In the genomic region with DNA sequence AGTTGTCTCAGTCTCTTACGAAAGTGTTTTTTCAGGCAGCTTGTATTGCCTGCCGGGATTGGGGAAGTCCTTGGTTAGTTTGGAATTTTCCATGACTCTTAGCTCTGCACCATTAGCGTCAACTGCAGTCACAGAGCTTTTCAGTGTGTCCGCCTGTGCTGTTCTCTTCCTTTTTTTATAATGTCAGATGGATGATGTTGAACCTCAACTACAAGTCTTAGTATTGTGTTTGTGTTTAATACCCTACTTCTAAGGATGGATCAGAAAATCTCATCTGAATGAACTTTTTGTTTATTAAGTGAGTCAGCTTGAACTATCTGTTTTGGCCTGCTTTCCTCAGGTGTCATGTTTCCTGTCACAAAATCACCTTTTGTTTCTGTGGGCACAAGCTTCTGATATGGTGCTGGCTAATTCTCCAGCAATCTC, we compare ENCODE assay signal across 8 cellular contexts. TPM values are rescaled to one million over a fixed set of nuclear protein-coding genes. Genes with fewer than 3 reads are reported as not detected.
DNase-seq lines count a peak whose midpoint lies in the region; ATAC-seq and TF ChIP-seq lines count a peak whose summit lies in the region.

No MANE protein-coding gene starts in this region.

- no peaks in the 10 kb centered on the region for H3K36me3 ChIP-seq in cardiac muscle cell

- peak overlapping the region; percentile 80 for H3K27ac ChIP-seq in cardiac muscle cell

- H3K27me3 Mint-ChIP-seq in HFFc6 (ENCODE audit: insufficient read depth), result no peaks in the 10 kb centered on the region; the same call in none of the 2 replicates
- H3K27me3 Mint-ChIP-seq in activated T-helper 1 cell treated with anti-CD3 and anti-CD28 coated beads, Interleukin-12 subunit alpha, Interleukin-12 subunit beta, Interleukin-2, Interleukin-4 antibody, amounts not matched to agents 30 ng/mL and 10 ng/mL and 1 ng/mL, durations not matched to agents 14 hours and 24 hours and 36 hours (ENCODE audit: insufficient read depth), result no peaks in the 10 kb centered on the region

- no peaks in the 10 kb centered on the region for H3K9me3 ChIP-seq in cardiac muscle cell (ENCODE audit: low read depth)

- peaks cover 24% of the 10 kb centered on the region for H3K4me1 ChIP-seq in cardiac muscle cell (ENCODE audit: low read depth)

- no peaks in the 10 kb centered on the region for H3K9me3 Mint-ChIP-seq in HFFc6
- H3K9me3 Mint-ChIP-seq in activated T-helper 1 cell treated with anti-CD3 and anti-CD28 coated beads, Interleukin-12 subunit alpha, Interleukin-12 subunit beta, Interleukin-2, Interleukin-4 antibody, amounts not matched to agents 30 ng/mL and 10 ng/mL and 1 ng/mL, durations not matched to agents 14 hours and 24 hours and 36 hours, result no peaks in the 10 kb centered on the region

- H3K27ac Mint-ChIP-seq in HFFc6, result peak overlapping the region; percentile 66
- peak overlapping the region; percentile 49 for H3K27ac Mint-ChIP-seq in activated T-helper 1 cell treated with anti-CD3 and anti-CD28 coated beads, Interleukin-12 subunit alpha, Interleukin-12 subunit beta, Interleukin-2, Interleukin-4 antibody, amounts not matched to agents 30 ng/mL and 10 ng/mL and 1 ng/mL, durations not matched to agents 14 hours and 24 hours and 36 hours

- ATAC-seq in sciatic nerve (peak; percentile 93), GM19023 (IDR thresholded peaks at IDR 0.05; ENCODE audit: unreplicated experiment) (no peak), HG03520 (IDR thresholded peaks at IDR 0.05; ENCODE audit: unreplicated experiment) (no peak)

- intact Hi-C loops in activated T-helper 1 cell treated with anti-CD3 and anti-CD28 coated beads, Interleukin-12 subunit alpha, Interleukin-12 subunit beta, Interleukin-2, Interleukin-4 antibody, amounts not matched to agents 30 ng/mL and 10 ng/mL and 1 ng/mL, durations not matched to agents 14 hours and 24 hours and 36 hours (cut with micrococcal nuclease), result no loop called here
- intact Hi-C loops in sciatic nerve (cut with DNase I), result no loop called here

- H3K27me3 ChIP-seq in cardiac muscle cell, result no peaks in the 10 kb centered on the region

- no peak overlapping the region for H3K4me3 ChIP-seq in cardiac muscle cell

- H3K4me1 Mint-ChIP-seq in HFFc6 (ENCODE audit: low read depth), result peaks cover 31% of the 10 kb centered on the region
- H3K4me1 Mint-ChIP-seq in activated T-helper 1 cell treated with anti-CD3 and anti-CD28 coated beads, Interleukin-12 subunit alpha, Interleukin-12 subunit beta, Interleukin-2, Interleukin-4 antibody, amounts not matched to agents 30 ng/mL and 10 ng/mL and 1 ng/mL, durations not matched to agents 14 hours and 24 hours and 36 hours (ENCODE audit: low read depth), result peaks cover 27% of the 10 kb centered on the region

- no peak overlapping the region for H3K4me3 Mint-ChIP-seq in HFFc6
- no peak overlapping the region for H3K4me3 Mint-ChIP-seq in activated T-helper 1 cell treated with anti-CD3 and anti-CD28 coated beads, Interleukin-12 subunit alpha, Interleukin-12 subunit beta, Interleukin-2, Interleukin-4 antibody, amounts not matched to agents 30 ng/mL and 10 ng/mL and 1 ng/mL, durations not matched to agents 14 hours and 24 hours and 36 hours

- TF ChIP-seq CTCF in HFFc6 (IDR thresholded peaks at IDR 0.05) (no peak), cardiac muscle cell (IDR thresholded peaks at IDR 0.05; ENCODE audit: low read depth, low read length) (no peak)

- DNase-seq in HFFc6, result peak; percentile 38
- no peak for DNase-seq in activated T-helper 1 cell treated with anti-CD3 and anti-CD28 coated beads, Interleukin-12 subunit alpha, Interleukin-12 subunit beta, Interleukin-2, Interleukin-4 antibody, amounts not matched to agents 30 ng/mL and 10 ng/mL and 1 ng/mL, durations not matched to agents 14 hours and 24 hours and 36 hours (ENCODE audit: low spot score)
- peak; percentile 64 to 88 for DNase-seq in cardiac muscle cell (ENCODE audit: low read depth in 1 of 2, low spot score in 1 of 2)
- peak; percentile 50 for DNase-seq in sciatic nerve (ENCODE audit: low spot score)
- DNase-seq in RKO (ENCODE audit: low spot score), result no peak
- no peak for DNase-seq in NCI-H1930 (lab: John Stamatoyannopoulos, UW)

- peaks cover 22% of the 10 kb centered on the region for H3K36me3 Mint-ChIP-seq in HFFc6 (ENCODE audit: low read depth)
- peaks cover 26% of the 10 kb centered on the region for H3K36me3 Mint-ChIP-seq in activated T-helper 1 cell treated with anti-CD3 and anti-CD28 coated beads, Interleukin-12 subunit alpha, Interleukin-12 subunit beta, Interleukin-2, Interleukin-4 antibody, amounts not matched to agents 30 ng/mL and 10 ng/mL and 1 ng/mL, durations not matched to agents 14 hours and 24 hours and 36 hours (ENCODE audit: low read depth)

RNA-seq across cellular contexts. Expression of a gene that starts 33.1 kb away (rescaled TPM):
- total RNA-seq in HFFc6 (2021; fragmentation: NEBNext Ultra II Directional; extraction: Animal tissue kit (Norgen Biotek cat#: 25700)), result 100 to 1,000 TPM; 462 to 606 (median 488) TPM
- 149 TPM in 2 replicates for total RNA-seq in activated T-helper 1 cell treated with anti-CD3 and anti-CD28 coated beads, Interleukin-12 subunit alpha, Interleukin-12 subunit beta, Interleukin-2, Interleukin-4 antibody, amounts not matched to agents 30 ng/mL and 10 ng/mL and 1 ng/mL, durations not matched to agents 14 hours and 24 hours and 36 hours
- 52.2 and 64.2 TPM in 2 replicates for total RNA-seq in cardiac muscle cell
- 224 and 301 TPM in 2 replicates for polyA plus RNA-seq in cardiac muscle cell
- total RNA-seq in sciatic nerve, result 141 TPM

RNA-seq across cellular contexts. Expression of a gene that starts 39.5 kb away (rescaled TPM):
- 10 to 100 TPM in 5 of 6 experiments, 1 to 10 TPM in 1; 8.7 to 15.3 (median 10.7) TPM for total RNA-seq in HFFc6 (2021; fragmentation: NEBNext Ultra II Directional; extraction: Animal tissue kit (Norgen Biotek cat#: 25700))
- total RNA-seq in activated T-helper 1 cell treated with anti-CD3 and anti-CD28 coated beads, Interleukin-12 subunit alpha, Interleukin-12 subunit beta, Interleukin-2, Interleukin-4 antibody, amounts not matched to agents 30 ng/mL and 10 ng/mL and 1 ng/mL, durations not matched to agents 14 hours and 24 hours and 36 hours, result 7.4 and 9.2 TPM in 2 replicates
- total RNA-seq in cardiac muscle cell (11.6 and 11.9 TPM in 2 replicates), sciatic nerve (56.6 TPM)
- polyA plus RNA-seq in cardiac muscle cell, result 5.8 and 18.0 TPM in 2 replicates

RNA-seq across cellular contexts. Expression of a gene that starts 57.4 kb away (rescaled TPM):
- total RNA-seq in HFFc6 (2021; fragmentation: NEBNext Ultra II Directional; extraction: Animal tissue kit (Norgen Biotek cat#: 25700)), result 100 to 1,000 TPM in 5 of 6 experiments, 10 to 100 TPM in 1; 88.9 to 122 (median 113) TPM
- total RNA-seq in activated T-helper 1 cell treated with anti-CD3 and anti-CD28 coated beads, Interleukin-12 subunit alpha, Interleukin-12 subunit beta, Interleukin-2, Interleukin-4 antibody, amounts not matched to agents 30 ng/mL and 10 ng/mL and 1 ng/mL, durations not matched to agents 14 hours and 24 hours and 36 hours, result 69.0 and 70.9 TPM in 2 replicates
- total RNA-seq in cardiac muscle cell (56.7 and 73.4 TPM in 2 replicates), sciatic nerve (24.7 TPM)
- 91.4 and 108 TPM in 2 replicates for polyA plus RNA-seq in cardiac muscle cell

Comparison
In these comparisons a context has a peak if more than half of its experiments do, and no peak if none do; other contexts are left out.
1. DNase-seq: peak in HFFc6 (single experiment), cardiac muscle cell (2 of 2) and sciatic nerve (single experiment); none in activated T-helper 1 cell treated with anti-CD3 and anti-CD28 coated beads, Interleukin-12 subunit alpha, Interleukin-12 subunit beta, Interleukin-2, Interleukin-4 antibody, amounts not matched to agents 30 ng/mL and 10 ng/mL and 1 ng/mL, durations not matched to agents 14 hours and 24 hours and 36 hours (single experiment), RKO (single experiment) and NCI-H1930 (0 of 2).